ENCODE assay signal across 37 cellular contexts in the genomic region with DNA sequence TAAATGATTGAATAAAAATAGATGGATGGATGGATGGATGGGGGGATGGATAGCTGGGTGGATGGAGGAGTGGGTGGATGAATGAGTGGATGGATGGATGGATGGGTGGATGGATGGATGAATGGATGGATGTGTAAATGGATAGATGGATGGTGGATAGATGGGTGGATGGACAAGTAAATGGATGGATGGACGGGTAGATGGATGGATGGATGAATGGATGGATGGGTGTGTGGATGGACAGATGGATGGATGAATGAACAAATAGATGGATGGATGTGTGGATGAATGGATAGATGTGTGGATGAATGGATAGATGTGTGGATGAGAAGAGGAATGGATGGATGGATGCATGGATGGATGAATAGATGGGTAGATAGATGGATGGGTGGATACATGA.
DNase-seq lines count a peak whose midpoint lies in the region; ATAC-seq, FAIRE-seq and TF ChIP-seq lines count a peak whose summit lies in the region.
"Had no signal": no experiment of that assay in that cellular context is flagged by ENCODE, and none has a peak within 500 bp of the region (broad histone marks: within the 10 kb centered on the region; RNA-seq: fewer than 3 reads in every experiment).

No MANE protein-coding gene starts in this region.

- H4K91ac ChIP-seq in H1 (replicated peaks; ENCODE audit: insufficient read length, low read length) (no peak overlapping the region), trophoblast cell (ENCODE audit: low read depth, low read length) (no peak overlapping the region)

- no peaks in the 10 kb centered on the region for H3K4me1 ChIP-seq in HEK293 (ENCODE audit: control insufficient read depth, insufficient read depth, low read length)
- H3K4me1 ChIP-seq in H1 (replicated peaks in 1 of 4; ENCODE audit: control insufficient read depth in 3 of 4, insufficient read depth in 4 of 4, low read length in 3 of 4): peaks cover 0 to 2% (median 0%) of the 10 kb centered on the region in 4 experiments; a peak in 1 of 7 replicates
- H3K4me1 ChIP-seq in trophoblast cell (ENCODE audit: control insufficient read depth in 1 of 2, insufficient read depth in 2 of 2, low read length in 2 of 2): no peaks in the 10 kb centered on the region
- H3K4me1 ChIP-seq: A549, BE2C, Caco-2 had no signal

- H2BK12ac ChIP-seq in H1 (ENCODE audit: low read depth, low read length): no peak overlapping the region
- no peak overlapping the region for H2BK12ac ChIP-seq in trophoblast cell (ENCODE audit: low read length)

- H2BK20ac ChIP-seq in H1 (ENCODE audit: low read length): no peak overlapping the region

- H2AK5ac ChIP-seq in H1 (ENCODE audit: low read depth, low read length) (no peak overlapping the region), trophoblast cell (ENCODE audit: low read length) (no peak overlapping the region)

- no peak for ATAC-seq in natural killer cell treated with Interleukin-12 subunit alpha and Interleukin-12 subunit beta and Interleukin-15 and Interleukin-18, amount 100 ng/mL, for 72 hours
- ATAC-seq in natural killer cell: no peak
- no peak for ATAC-seq in HG03439 (IDR thresholded peaks at IDR 0.05; ENCODE audit: unreplicated experiment)
- ATAC-seq: A549; CD8-positive, alpha-beta T cell had no signal

- H2BK120ac ChIP-seq in H1 (replicated peaks; ENCODE audit: low read depth, low read length) (no peak overlapping the region), trophoblast cell (ENCODE audit: insufficient read depth, low read length, poor library complexity) (no peak overlapping the region)

- 85% methylated on average over 1 of the region's 1 CpG; no CpG with 5 or more reads in 1 of the 2 experiments for WGBS in H1 (ENCODE audit: extremely low coverage in 1 of 2, insufficient coverage in 1 of 2, insufficient read length in 1 of 2, insufficient replicate concordance in 2 of 2, low coverage in 1 of 2, low lambda C conversion rate in 2 of 2, missing lambda C conversion rate in 1 of 2), 2 experiments
- no CpG with 5 or more reads among the region's 1 CpG for WGBS in trophoblast cell (ENCODE audit: extremely low coverage, insufficient coverage, insufficient read length)

- TF ChIP-seq POLR2A in H1 (IDR thresholded peaks at IDR 0.05; ENCODE audit: control extremely low read depth in 1 of 2, low read depth in 2 of 2, low read length in 2 of 2): no peak

- peak overlapping the region; percentile 1 for H3K4me3 Mint-ChIP-seq in natural killer cell treated with Interleukin-12 subunit alpha and Interleukin-12 subunit beta and Interleukin-15 and Interleukin-18, amount 100 ng/mL, for 72 hours
- no peak overlapping the region for H3K4me3 Mint-ChIP-seq in natural killer cell
- H3K4me3 Mint-ChIP-seq: B cell; CD14-positive monocyte; CD4-positive, alpha-beta memory T cell; CD4-positive, alpha-beta T cell; CD4-positive, CD25-positive, alpha-beta regulatory T cell; CD8-positive, alpha-beta memory T cell; CD8-positive, alpha-beta T cell had no signal

- H3K14ac ChIP-seq in H1 (ENCODE audit: insufficient read length) (no peak overlapping the region), trophoblast cell (ENCODE audit: low read length) (no peak overlapping the region)

- no peak overlapping the region for H3K4me3 ChIP-seq in HEK293 (ENCODE audit: low read depth, low read length)
- H3K4me3 ChIP-seq in H1 (ENCODE audit: extremely low read depth in 1 of 4, insufficient read depth in 2 of 4, low read depth in 3 of 4, low read length in 4 of 4): no peak overlapping the region
- no peak overlapping the region for H3K4me3 ChIP-seq in trophoblast cell (ENCODE audit: low read depth, low read length)
- H3K4me3 ChIP-seq: A549; BLaER1; BLaER1 treated with 17β-estradiol and CSF1 and Interleukin-3, amounts not matched to agents 10 nM and 100 nM had no signal

- TF ChIP-seq CTCF in natural killer cell (IDR thresholded peaks at IDR 0.05) (no peak), HEK293 (tag by site-specific recombination; IDR thresholded peaks at IDR 0.05) (no peak), H1 (IDR thresholded peaks at IDR 0.05; ENCODE audit: control extremely low read depth in 1 of 3, insufficient read depth in 1 of 3, low read depth in 1 of 3, low read length in 3 of 3) (no peak)

- TF ChIP-seq RAD21 in H1 (IDR thresholded peaks at IDR 0.05 in 1 of 2, conservative IDR thresholded peaks at IDR 0.05 in 1 of 2; ENCODE audit: low read depth in 2 of 2, low read length in 2 of 2): no peak

- FAIRE-seq in HTR-8/SVneo (lab: Jason Lieb, UNC) (peak; percentile 55), H1 (lab: Jason Lieb, UNC) (no peak)
- FAIRE-seq: A204.1, A549, D721Med had no signal

- H4K20me1 ChIP-seq in H1 (replicated peaks in 1 of 2; ENCODE audit: control insufficient read depth in 1 of 2, insufficient read depth in 2 of 2, low read length in 2 of 2): no peaks in the 10 kb centered on the region
- H4K20me1 ChIP-seq: BLaER1; BLaER1 treated with 17β-estradiol and CSF1 and Interleukin-3, amounts not matched to agents 10 nM and 100 nM had no signal

- H3K27me3 Mint-ChIP-seq in natural killer cell treated with Interleukin-12 subunit alpha and Interleukin-12 subunit beta and Interleukin-15 and Interleukin-18, amount 100 ng/mL, for 72 hours: peaks cover 22 to 42% of the 10 kb centered on the region in 2 donors
- peaks cover 17 to 44% of the 10 kb centered on the region in 2 donors for H3K27me3 Mint-ChIP-seq in natural killer cell (ENCODE audit: low read depth in 2 of 2)

- no peak overlapping the region for H2BK15ac ChIP-seq in H1 (ENCODE audit: low read length)

- CTCF ChIA-PET in HEK293 (lab: Yijun Ruan, JAX) (interaction anchor here (0.9 kb wide), 1 partner anchor 14 kb away, joined by 3 read pairs; no protein-coding TSS in a partner anchor), H1 (lab: Charles Lee; ENCODE audit: partially characterized antibody) (no interaction called here)

- no peak overlapping the region for H2AFZ ChIP-seq in H1 (ENCODE audit: low read length)
- no peak overlapping the region for H2AFZ ChIP-seq in trophoblast cell (ENCODE audit: insufficient read depth, low read length, poor library complexity)

- H3K56ac ChIP-seq in H1 (replicated peaks; ENCODE audit: insufficient read length, low read depth, low read length): peak overlapping the region; percentile 21

- H3K9me3 ChIP-seq in HEK293 (ENCODE audit: control insufficient read depth, insufficient read depth, low read depth, low read length) (no peaks in the 10 kb centered on the region), H1 (ENCODE audit: insufficient read depth in 2 of 2, low read depth in 1 of 2, low read length in 1 of 2) (no peaks in the 10 kb centered on the region), trophoblast cell (ENCODE audit: insufficient read depth, low read depth, low read length) (no peaks in the 10 kb centered on the region)
- H3K9me3 ChIP-seq: A549; BE2C; BLaER1; BLaER1 treated with 17β-estradiol and CSF1 and Interleukin-3, amounts not matched to agents 10 nM and 100 nM; Caco-2 had no signal

- peaks cover 18 to 19% of the 10 kb centered on the region in 2 donors for H3K4me1 Mint-ChIP-seq in natural killer cell treated with Interleukin-12 subunit alpha and Interleukin-12 subunit beta and Interleukin-15 and Interleukin-18, amount 100 ng/mL, for 72 hours (ENCODE audit: low read depth in 2 of 2)
- H3K4me1 Mint-ChIP-seq in natural killer cell: peaks cover 19% of the 10 kb centered on the region in 2 donors
- H3K4me1 Mint-ChIP-seq: B cell, CD14-positive monocyte had no signal

- H3K79me2 ChIP-seq in H1 (ENCODE audit: control insufficient read depth in 1 of 2, insufficient read depth in 2 of 2, low read length in 2 of 2) (no peaks in the 10 kb centered on the region), trophoblast cell (ENCODE audit: control insufficient read depth, insufficient read depth, low read length, poor library complexity) (no peaks in the 10 kb centered on the region)

- H3K18ac ChIP-seq in H1 (ENCODE audit: extremely low read depth, low read length): no peak overlapping the region
- H3K18ac ChIP-seq in trophoblast cell (ENCODE audit: low read length): no peak overlapping the region

- H3K23ac ChIP-seq in H1 (ENCODE audit: insufficient read length): no peak overlapping the region
- no peak overlapping the region for H3K23ac ChIP-seq in trophoblast cell (ENCODE audit: low read length)

- H3K36me3 ChIP-seq in HEK293 (ENCODE audit: control insufficient read depth in 2 of 2, insufficient read depth in 1 of 2, low read length in 2 of 2) (no peaks in the 10 kb centered on the region), H1 (ENCODE audit: control insufficient read depth in 2 of 4, insufficient read depth in 4 of 4, low read length in 3 of 4) (no peaks in the 10 kb centered on the region), trophoblast cell (ENCODE audit: control insufficient read depth in 1 of 2, insufficient read depth in 2 of 2, low read length in 2 of 2) (no peaks in the 10 kb centered on the region)
- H3K36me3 ChIP-seq: BE2C; BLaER1; BLaER1 treated with 17β-estradiol and CSF1 and Interleukin-3, amounts not matched to agents 10 nM and 100 nM had no signal

- H3K36me3 Mint-ChIP-seq in natural killer cell treated with Interleukin-12 subunit alpha and Interleukin-12 subunit beta and Interleukin-15 and Interleukin-18, amount 100 ng/mL, for 72 hours: no peaks in the 10 kb centered on the region
- no peaks in the 10 kb centered on the region for H3K36me3 Mint-ChIP-seq in natural killer cell
- H3K36me3 Mint-ChIP-seq: CD14-positive monocyte; CD4-positive, CD25-positive, alpha-beta regulatory T cell; CD8-positive, alpha-beta T cell had no signal

- intact Hi-C loops in natural killer cell (cut with micrococcal nuclease): no loop called here

- H2BK5ac ChIP-seq in H1 (ENCODE audit: low read depth, low read length) (no peak overlapping the region), trophoblast cell (ENCODE audit: low read depth, low read length, poor library complexity) (no peak overlapping the region)

- H3K4ac ChIP-seq in H1 (replicated peaks; ENCODE audit: insufficient read length, low read depth, low read length) (no peak overlapping the region), trophoblast cell (ENCODE audit: low read depth, low read length) (no peak overlapping the region)

- H3K9ac ChIP-seq in H1 (replicated peaks in 1 of 4; ENCODE audit: extremely low read depth in 1 of 4, low read depth in 3 of 4, low read length in 3 of 4): no peak overlapping the region
- no peak overlapping the region for H3K9ac ChIP-seq in trophoblast cell (ENCODE audit: low read length)
- H3K9ac ChIP-seq: BLaER1; BLaER1 treated with 17β-estradiol and CSF1 and Interleukin-3, amounts not matched to agents 10 nM and 100 nM had no signal

- H3K27ac ChIP-seq in HEK293 (ENCODE audit: extremely low read depth, low read depth, low read length) (no peak overlapping the region), H1 (ENCODE audit: low read depth, low read length) (no peak overlapping the region), trophoblast cell (ENCODE audit: low read depth, low read length) (no peak overlapping the region)
- H3K27ac ChIP-seq: 22Rv1; A549; BLaER1; BLaER1 treated with 17β-estradiol and CSF1 and Interleukin-3, amounts not matched to agents 10 nM and 100 nM; C4-2B had no signal

- H3K4me2 ChIP-seq in H1 (ENCODE audit: insufficient read depth in 1 of 2, low read depth in 2 of 2, low read length in 2 of 2) (no peak overlapping the region), trophoblast cell (ENCODE audit: low read length) (no peak overlapping the region)
- H3K4me2 ChIP-seq: A549; BLaER1; BLaER1 treated with 17β-estradiol and CSF1 and Interleukin-3, amounts not matched to agents 10 nM and 100 nM had no signal

- no peaks in the 10 kb centered on the region for H3K27me3 ChIP-seq in H1 (replicated peaks in 1 of 4; ENCODE audit: control insufficient read depth in 3 of 4, extremely low read depth in 1 of 4, insufficient read depth in 3 of 4, low read length in 3 of 4)
- no peaks in the 10 kb centered on the region for H3K27me3 ChIP-seq in trophoblast cell (ENCODE audit: insufficient read depth, low read length)
- H3K27me3 ChIP-seq: BE2C, BLaER1 had no signal

- no peak for TF ChIP-seq EP300 in H1 (IDR thresholded peaks at IDR 0.05; ENCODE audit: borderline replicate concordance in 1 of 2, low read depth in 2 of 2, low read length in 2 of 2)

- H3K23me2 ChIP-seq in H1 (ENCODE audit: low read depth, low read length): peaks cover 5% of the 10 kb centered on the region; the same call in 1 of the 2 replicates

- H4K5ac ChIP-seq in H1 (ENCODE audit: insufficient read length, low read depth, low read length): no peak overlapping the region

- no peak overlapping the region for H3K27ac Mint-ChIP-seq in natural killer cell treated with Interleukin-12 subunit alpha and Interleukin-12 subunit beta and Interleukin-15 and Interleukin-18, amount 100 ng/mL, for 72 hours
- no peak overlapping the region for H3K27ac Mint-ChIP-seq in natural killer cell
- H3K27ac Mint-ChIP-seq: B cell; CD14-positive monocyte; CD4-positive, alpha-beta memory T cell; CD4-positive, alpha-beta T cell; CD4-positive, CD25-positive, alpha-beta regulatory T cell; CD8-positive, alpha-beta T cell had no signal

- no peak overlapping the region for H4K12ac ChIP-seq in trophoblast cell (ENCODE audit: low read depth, low read length)

- no peaks in the 10 kb centered on the region for H3K79me1 ChIP-seq in H1 (ENCODE audit: low read depth, low read length)
- H3K79me1 ChIP-seq in trophoblast cell (ENCODE audit: low read length): no peaks in the 10 kb centered on the region

- H3K9me3 Mint-ChIP-seq in natural killer cell treated with Interleukin-12 subunit alpha and Interleukin-12 subunit beta and Interleukin-15 and Interleukin-18, amount 100 ng/mL, for 72 hours: no peaks in the 10 kb centered on the region
- peaks cover 0 to 5% of the 10 kb centered on the region in 2 donors for H3K9me3 Mint-ChIP-seq in natural killer cell
- H3K9me3 Mint-ChIP-seq: CD4-positive, alpha-beta T cell; CD8-positive, alpha-beta memory T cell; CD8-positive, alpha-beta T cell had no signal

- H4K8ac ChIP-seq in H1 (ENCODE audit: extremely low read depth, insufficient read depth, low read length) (no peak overlapping the region), trophoblast cell (ENCODE audit: low read depth, low read length) (no peak overlapping the region)

- DNase-seq in natural killer cell treated with Interleukin-12 subunit alpha and Interleukin-12 subunit beta and Interleukin-15 and Interleukin-18, amount 100 ng/mL, for 72 hours (ENCODE audit: low spot score): no peak
- DNase-seq in natural killer cell: no peak
- no peak for DNase-seq in HTR-8/SVneo (ENCODE audit: insufficient read length, low spot score)
- no peak for DNase-seq in H1 (ENCODE audit: low read depth in 1 of 2, low spot score in 2 of 2)
- DNase-seq in NK-92 (lab: John Stamatoyannopoulos, UW; ENCODE audit: unreplicated experiment): no peak
- DNase-seq in trophoblast cell: no peak
- DNase-seq: 8988T; ACHN; AML-193; BE2C; C1 segment of cervical spinal cord; Caco-2; Calu3; CD4-positive, alpha-beta memory T cell; CD4-positive, alpha-beta T cell; CD4-positive, CD25-positive, alpha-beta regulatory T cell; CD8-positive, alpha-beta memory T cell; CD8-positive, alpha-beta T cell; COR-L47; DMS 273 treated with DMSO at 0.1 percent for 48 hours; DMS153; DMS53; DMS79; DMS79 treated with DMSO at 0.1 percent for 48 hours; DND-41; EL had no signal

- POLR2A ChIA-PET in HEK293 (lab: Yijun Ruan, JAX): no interaction called here
- POLR2A ChIA-PET in H1 (lab: Charles Lee; ENCODE audit: partially characterized antibody): no interaction called here
